Comparison of ENCODE assay signal across 13 cellular contexts in genomic region chrX:118637997-118638396, GRCh38.
DNase-seq lines count a peak whose midpoint lies in the region; ATAC-seq and TF ChIP-seq lines count a peak whose summit lies in the region.
"Had no signal": no experiment of that assay in that cellular context is flagged by ENCODE, and none has a peak within 500 bp of the region (broad histone marks: within the 10 kb centered on the region; RNA-seq: fewer than 3 reads in every experiment).

No MANE protein-coding gene starts in this region.

- H3K27ac ChIP-seq in left lung = no peak overlapping the region
- no peak overlapping the region for H3K27ac ChIP-seq in testis

- no peaks in the 10 kb centered on the region for H3K4me1 ChIP-seq in left lung
- no peaks in the 10 kb centered on the region for H3K4me1 ChIP-seq in testis

- peaks cover 0 to 9% of the 10 kb centered on the region in 2 donors for H3K36me3 ChIP-seq in left lung
- no peaks in the 10 kb centered on the region for H3K36me3 ChIP-seq in testis (ENCODE audit: low read depth, missing control alignments)

- no peaks in the 10 kb centered on the region for H3K27me3 Mint-ChIP-seq in brain
- no peaks in the 10 kb centered on the region for H3K27me3 Mint-ChIP-seq in stimulated activated naive CD8-positive, alpha-beta T cell treated with anti-CD3 and anti-CD28 coated beads, Interleukin-15, amount 100 ng/mL, for 72 hours
- H3K27me3 Mint-ChIP-seq: naive thymus-derived CD8-positive, alpha-beta T cell had no signal

- WGBS in testis, 2 donors = 63% methylated on average over 2 of the region's 2 CpGs

- DNase-seq in AG10803 (ENCODE audit: low read depth) (no peak), LHCN-M2 (ENCODE audit: low read depth) (peak; percentile 4), left lung (no peak), testis (no peak), NCI-H510A (lab: John Stamatoyannopoulos, UW) (no peak), HuH-7.5 (ENCODE audit: low spot score) (no peak)
- no peak for DNase-seq in stimulated activated naive CD8-positive, alpha-beta T cell treated with anti-CD3 and anti-CD28 coated beads, Interleukin-15, amount 100 ng/mL, for 72 hours
- DNase-seq: activated CD4-positive, CD25-positive, alpha-beta regulatory T cell; COR-L47; naive thymus-derived CD8-positive, alpha-beta T cell; NCI-H2029 treated with DMSO at 0.1 percent for 48 hours; stimulated activated naive CD4-positive, alpha-beta T cell had no signal

- peaks cover 0 to 3% (median 0%) of the 10 kb centered on the region in 5 experiments for H3K9me3 Mint-ChIP-seq in brain
- no peaks in the 10 kb centered on the region for H3K9me3 Mint-ChIP-seq in stimulated activated naive CD8-positive, alpha-beta T cell treated with anti-CD3 and anti-CD28 coated beads, Interleukin-15, amount 100 ng/mL, for 72 hours
- H3K9me3 Mint-ChIP-seq: naive thymus-derived CD8-positive, alpha-beta T cell had no signal

- no peak overlapping the region for H3K4me3 ChIP-seq in AG10803 (ENCODE audit: low read length)
- no peak overlapping the region for H3K4me3 ChIP-seq in left lung
- no peak overlapping the region for H3K4me3 ChIP-seq in testis

- TF ChIP-seq CTCF in AG10803 (conservative IDR thresholded peaks at IDR 0.05; ENCODE audit: low read length) (peak; percentile 35), brain (conservative IDR thresholded peaks at IDR 0.05) (peak; percentile 21 to 36), left lung (IDR thresholded peaks at IDR 0.05) (no peak), testis (IDR thresholded peaks at IDR 0.05) (no peak)

- no peaks in the 10 kb centered on the region for H3K4me1 Mint-ChIP-seq in brain
- H3K4me1 Mint-ChIP-seq in stimulated activated naive CD8-positive, alpha-beta T cell treated with anti-CD3 and anti-CD28 coated beads, Interleukin-15, amount 100 ng/mL, for 72 hours = no peaks in the 10 kb centered on the region

- H3K9me3 ChIP-seq in left lung (no peaks in the 10 kb centered on the region), testis (no peaks in the 10 kb centered on the region)

- H3K27ac Mint-ChIP-seq in brain = no peak overlapping the region
- H3K27ac Mint-ChIP-seq in stimulated activated naive CD8-positive, alpha-beta T cell treated with anti-CD3 and anti-CD28 coated beads, Interleukin-15, amount 100 ng/mL, for 72 hours = no peak overlapping the region

- H3K27me3 ChIP-seq in left lung = no peaks in the 10 kb centered on the region
- H3K27me3 ChIP-seq in testis = no peaks in the 10 kb centered on the region

- no peak overlapping the region for H3K4me3 Mint-ChIP-seq in brain
- H3K4me3 Mint-ChIP-seq in stimulated activated naive CD8-positive, alpha-beta T cell treated with anti-CD3 and anti-CD28 coated beads, Interleukin-15, amount 100 ng/mL, for 72 hours = no peak overlapping the region
- H3K4me3 Mint-ChIP-seq: naive thymus-derived CD8-positive, alpha-beta T cell had no signal

- H3K36me3 Mint-ChIP-seq in brain = peaks cover 19% of the 10 kb centered on the region

- ATAC-seq in left lung = peak; percentile 56
- no peak for ATAC-seq in stimulated activated naive CD8-positive, alpha-beta T cell treated with anti-CD3 and anti-CD28 coated beads, Interleukin-15, amount 100 ng/mL, for 72 hours
- ATAC-seq: naive thymus-derived CD8-positive, alpha-beta T cell had no signal

- intact Hi-C loops in left lung (cut with DNase I) = no loop called here
- intact Hi-C loops in testis (cut with DNase I; ENCODE audit: low total_unique reads) = no loop called here

- TF ChIP-seq POLR2A in testis (IDR thresholded peaks at IDR 0.05) = no peak

Comparison
In these comparisons a context has a peak if more than half of its experiments do, and no peak if none do; other contexts are left out.
1. CTCF ChIP-seq: peak in AG10803 (single experiment) and brain (2 of 2); none in left lung (0 of 2) and testis (0 of 3).